In the genomic region with DNA sequence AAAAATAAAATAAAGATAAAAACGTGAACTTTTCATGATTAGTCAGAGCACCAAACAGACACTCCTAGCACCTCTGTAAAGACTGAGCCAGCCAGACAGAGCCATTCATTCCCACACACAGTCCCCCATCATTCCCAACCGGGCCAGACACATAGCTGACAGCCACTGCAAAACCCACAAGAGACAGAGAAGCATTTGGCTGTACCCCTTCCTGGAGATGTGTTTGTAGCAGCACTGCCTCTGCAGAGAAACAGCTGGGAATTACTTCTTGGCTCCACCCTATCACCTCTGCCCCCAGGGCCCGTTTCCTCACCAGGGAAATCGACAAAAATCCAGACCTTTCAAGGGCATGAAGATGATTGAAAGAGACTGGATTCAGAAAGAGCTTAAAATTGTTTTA, we compare ENCODE assay signal across 26 cellular contexts. TPM values are rescaled to one million over a fixed set of nuclear protein-coding genes. Genes with fewer than 3 reads are reported as not detected.
DNase-seq lines count a peak whose midpoint lies in the region; ATAC-seq and TF ChIP-seq lines count a peak whose summit lies in the region.
"Had no signal": no experiment of that assay in that cellular context is flagged by ENCODE, and none has a peak within 500 bp of the region (broad histone marks: within the 10 kb centered on the region; RNA-seq: fewer than 3 reads in every experiment).

No MANE protein-coding gene starts in this region.

- H3K36me3 Mint-ChIP-seq in chondrocyte (ENCODE audit: low read depth) (peaks cover 1% of the 10 kb centered on the region), nephron progenitor cell (ENCODE audit: low read depth) (no peaks in the 10 kb centered on the region), WTC11 (no peaks in the 10 kb centered on the region)
- H3K36me3 Mint-ChIP-seq: CD8-positive, alpha-beta memory T cell had no signal

- H3K27me3 Mint-ChIP-seq in chondrocyte (ENCODE audit: low read depth) (no peaks in the 10 kb centered on the region), nephron progenitor cell (ENCODE audit: low read depth, poor library complexity) (no peaks in the 10 kb centered on the region), WTC11 (ENCODE audit: low read depth) (peaks cover 3% of the 10 kb centered on the region; the same call in 1 of the 2 replicates)

- no peak for TF ChIP-seq EP300 in transverse colon (IDR thresholded peaks at IDR 0.05; ENCODE audit: low read depth)

- peaks cover 7% of the 10 kb centered on the region; the same call in 1 of the 2 replicates for H3F3A ChIP-seq in GM23248 (ENCODE audit: insufficient read depth)
- no peaks in the 10 kb centered on the region for H3F3A ChIP-seq in smooth muscle cell (ENCODE audit: low read depth)

- TF ChIP-seq CTCF in chondrocyte (IDR thresholded peaks at IDR 0.05) (no peak), nephron progenitor cell (IDR thresholded peaks at IDR 0.05) (no peak), transverse colon (IDR thresholded peaks at IDR 0.05) (no peak), WTC11 (IDR thresholded peaks at IDR 0.05) (no peak), smooth muscle cell (IDR thresholded peaks at IDR 0.05; ENCODE audit: borderline replicate concordance, insufficient read depth, poor library complexity, severe bottlenecking) (no peak)

- POLR2A ChIA-PET in WTC11 (lab: Charles Lee) = interaction anchor here (0.7 kb wide), 1 partner anchor 227 kb away, joined by 3 read pairs; no protein-coding TSS in a partner anchor

- H3K4me3 Mint-ChIP-seq in chondrocyte (ENCODE audit: unreplicated experiment) (no peak overlapping the region), nephron progenitor cell (no peak overlapping the region), WTC11 (no peak overlapping the region)
- H3K4me3 Mint-ChIP-seq: activated naive CD4-positive, alpha-beta T cell treated with anti-CD3 and anti-CD28 coated beads for 36 hours; activated T-cell treated with anti-CD3 and anti-CD28 coated beads, Interleukin-2, amount 50 U/mL, for 72 hours; CD8-positive, alpha-beta memory T cell; central memory CD8-positive, alpha-beta T cell had no signal

- H3K4me1 Mint-ChIP-seq in chondrocyte (ENCODE audit: low read depth) (peaks cover 70% of the 10 kb centered on the region), nephron progenitor cell (peaks cover 30% of the 10 kb centered on the region), WTC11 (peaks cover 11% of the 10 kb centered on the region)
- H3K4me1 Mint-ChIP-seq: CD8-positive, alpha-beta memory T cell; central memory CD8-positive, alpha-beta T cell had no signal

- WGBS in GM23248 (ENCODE audit: low coverage in 1 of 2, low lambda C conversion rate in 2 of 2, missing lambda C conversion rate in 2 of 2), 2 experiments = 16 to 25% methylated on average over 4 of the region's 4 CpGs
- WGBS in transverse colon (ENCODE audit: low coverage in 1 of 2), 2 donors = 39 to 47% methylated on average over 2 to 4 of the region's 4 CpGs
- WGBS in smooth muscle cell (ENCODE audit: low lambda C conversion rate) = 68% methylated on average over 4 of the region's 4 CpGs

- ATAC-seq in WTC11 = no peak
- ATAC-seq: activated T-cell treated with anti-CD3 and anti-CD28 coated beads, Interleukin-2, amount 50 U/mL, for 72 hours had no signal

- H2AFZ ChIP-seq in GM23248 = no peak overlapping the region
- H2AFZ ChIP-seq in smooth muscle cell (ENCODE audit: low read depth) = no peak overlapping the region

- no peak overlapping the region for H3K4me2 ChIP-seq in GM23248 (ENCODE audit: unreplicated experiment)
- H3K4me2 ChIP-seq in smooth muscle cell = no peak overlapping the region

- no peaks in the 10 kb centered on the region for H3K36me3 ChIP-seq in GM23248 (ENCODE audit: low read depth)
- no peaks in the 10 kb centered on the region for H3K36me3 ChIP-seq in transverse colon
- no peaks in the 10 kb centered on the region for H3K36me3 ChIP-seq in smooth muscle cell (ENCODE audit: low read depth)

- DNase-seq in GM23248 (peak; percentile 55), chondrocyte (ENCODE audit: low spot score) (no peak), nephron progenitor cell (no peak), transverse colon (no peak), activated T-cell treated with anti-CD3 and anti-CD28 coated beads for 4 hours (no peak), WTC11 (ENCODE audit: low spot score) (no peak), smooth muscle cell (lab: John Stamatoyannopoulos, UW; ENCODE audit: unreplicated experiment) (no peak), NCI-H187 treated with DMSO at 0.1 percent for 48 hours (lab: John Stamatoyannopoulos, UW) (no peak)
- DNase-seq: activated CD4-positive, alpha-beta T cell treated with anti-CD3 and anti-CD28 coated beads for 4 hours; activated naive CD4-positive, alpha-beta T cell treated with anti-CD3 and anti-CD28 coated beads for 36 hours; activated T-cell treated with anti-CD3 and anti-CD28 coated beads, Interleukin-2, amount 50 U/mL, for 72 hours; amygdala; CD8-positive, alpha-beta memory T cell; DMS153; GDM1; hippocampal formation; Kasumi-1; NCI-H1092 treated with DMSO at 0.1 percent for 48 hours; NCI-H2029; nucleus accumbens; retina; Right ventricle myocardium superior; substantia nigra had no signal

- H4K20me1 ChIP-seq in GM23248 (ENCODE audit: insufficient read depth) = no peaks in the 10 kb centered on the region
- peaks cover 8% of the 10 kb centered on the region for H4K20me1 ChIP-seq in smooth muscle cell (ENCODE audit: low read depth)

- no peaks in the 10 kb centered on the region for H3K79me2 ChIP-seq in GM23248 (ENCODE audit: insufficient read depth)
- H3K79me2 ChIP-seq in smooth muscle cell (ENCODE audit: low read depth) = no peaks in the 10 kb centered on the region

- TF ChIP-seq POLR2A in transverse colon (IDR thresholded peaks at IDR 0.05) = no peak

- H3K27ac Mint-ChIP-seq in chondrocyte (ENCODE audit: unreplicated experiment) (peak overlapping the region; percentile 80), nephron progenitor cell (peak overlapping the region; percentile 21), WTC11 (no peak overlapping the region)
- H3K27ac Mint-ChIP-seq: activated naive CD4-positive, alpha-beta T cell treated with anti-CD3 and anti-CD28 coated beads for 36 hours; activated T-cell treated with anti-CD3 and anti-CD28 coated beads, Interleukin-2, amount 50 U/mL, for 72 hours; CD8-positive, alpha-beta memory T cell had no signal

- H3K27ac ChIP-seq in GM23248 (no peak overlapping the region), transverse colon (peak overlapping the region; percentile 71 to 84 (median 74)), smooth muscle cell (ENCODE audit: low read depth) (no peak overlapping the region)

- no peaks in the 10 kb centered on the region for H3K9me2 ChIP-seq in GM23248 (ENCODE audit: insufficient read depth)

- H3K9me3 ChIP-seq in GM23248 (ENCODE audit: low read depth) = no peaks in the 10 kb centered on the region
- no peaks in the 10 kb centered on the region for H3K9me3 ChIP-seq in transverse colon
- peaks cover 4% of the 10 kb centered on the region for H3K9me3 ChIP-seq in smooth muscle cell (replicated peaks; ENCODE audit: low read depth)

- CTCF ChIA-PET in WTC11 (lab: Charles Lee) = interaction anchor here (1.0 to 2.9 kb wide), 4 partner anchors 11 to 65 kb away, joined by 3 to 10 read pairs (median 6); no protein-coding TSS in a partner anchor

- H3K4me3 ChIP-seq in GM23248 (no peak overlapping the region), transverse colon (no peak overlapping the region), smooth muscle cell (no peak overlapping the region)

- H3K9me3 Mint-ChIP-seq in chondrocyte (ENCODE audit: low read depth) (peaks cover 2% of the 10 kb centered on the region), nephron progenitor cell (peaks cover 11% of the 10 kb centered on the region), WTC11 (peaks cover 2% of the 10 kb centered on the region)

- H3K4me1 ChIP-seq in GM23248 (ENCODE audit: insufficient read depth) (peaks cover 10% of the 10 kb centered on the region; the same call in 1 of the 2 replicates), transverse colon (peaks cover 11 to 42% (median 21%) of the 10 kb centered on the region in 4 donors), smooth muscle cell (ENCODE audit: low read depth) (peaks cover 5% of the 10 kb centered on the region)

- H3K27me3 ChIP-seq in GM23248 (replicated peaks; ENCODE audit: insufficient read depth) = peaks cover 19% of the 10 kb centered on the region; the same call in 1 of the 2 replicates
- H3K27me3 ChIP-seq in transverse colon = no peaks in the 10 kb centered on the region
- peaks cover 68% of the 10 kb centered on the region for H3K27me3 ChIP-seq in smooth muscle cell (ENCODE audit: low read depth)

- H3K9ac ChIP-seq in GM23248 (no peak overlapping the region), smooth muscle cell (ENCODE audit: low read depth) (no peak overlapping the region)

- intact Hi-C loops in transverse colon (cut with DNase I; ENCODE audit: low total_unique reads) = no loop called here

- in situ Hi-C loops in GM23248 (cut with MboI) (no loop called here), transverse colon (cut with MboI; ENCODE audit: low pct_ligation_motif_present in 1 of 4, low pct_unique_long_range_greater_than_20kb in 1 of 4, low sequenced_read_pairs in 3 of 4) (no loop called here)

TF ChIP-seq in WTC11, 78 proteins besides CTCF, POLR2A, EP300 and RAD21 (continues in another document):
- TF ChIP-seq, protein P1, sequence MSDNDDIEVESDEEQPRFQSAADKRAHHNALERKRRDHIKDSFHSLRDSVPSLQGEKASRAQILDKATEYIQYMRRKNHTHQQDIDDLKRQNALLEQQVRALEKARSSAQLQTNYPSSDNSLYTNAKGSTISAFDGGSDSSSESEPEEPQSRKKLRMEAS (CRISPR knock-in tag; IDR thresholded peaks at IDR 0.05) = no peak

RNA-seq across cellular contexts. Expression of a gene that starts 46.4 kb away (rescaled TPM):
- total RNA-seq in GM23248 (2014; rRNA removed; shearing (Covaris generic)) = not detected in 2 replicates
- polyA plus RNA-seq in GM23248 (2016; fragmentation: Nextera tagmentation; extraction: Ambion mirVana) (0.15 and 0.79 TPM in 2 replicates), smooth muscle cell (0.27 and 0.58 TPM in 2 replicates)
- total RNA-seq in chondrocyte (4.8 to 58.3 TPM (median 57.8 TPM) in 3 replicates), transverse colon (1,000 to 10,000 TPM in 2 of 4 donors, 100 to 1,000 TPM in 2; 619 to 1,914 (median 1,058) TPM), WTC11 (2021) (0.69 to 0.74 TPM (median 0.69 TPM) in 3 replicates), smooth muscle cell (not detected in 2 replicates)
- total RNA-seq: activated CD8-positive, alpha-beta memory T cell treated with anti-CD3 and anti-CD28 coated beads for 36 hours; activated naive CD4-positive, alpha-beta T cell treated with anti-CD3 and anti-CD28 coated beads for 36 hours; activated T-cell treated with anti-CD3 and anti-CD28 coated beads, Interleukin-2, amount 50 U/mL, for 72 hours; CD8-positive, alpha-beta memory T cell; T-helper 1 cell treated with Interleukin-12 subunit alpha and Interleukin-12 subunit beta and Interleukin-4 antibody, amounts not matched to agents 30 ng/mL and 1 ng/mL, for 36 hours had no signal

Comparison
In these comparisons a context has a peak if more than half of its experiments do, and no peak if none do; other contexts are left out.
1. H3K27ac ChIP-seq: peak in transverse colon (4 of 4); none in GM23248 (single experiment) and smooth muscle cell (single experiment).